ENCODE assay signal across 14 cellular contexts in genomic region chr5:160450164-160450932, GRCh38. TPM values are rescaled to one million over a fixed set of nuclear protein-coding genes. Genes with fewer than 3 reads are reported as not detected.
DNase-seq lines count a peak whose midpoint lies in the region; ATAC-seq and TF ChIP-seq lines count a peak whose summit lies in the region.
"Had no signal": no experiment of that assay in that cellular context is flagged by ENCODE, and none has a peak within 500 bp of the region (broad histone marks: within the 10 kb centered on the region; RNA-seq: fewer than 3 reads in every experiment).

No MANE protein-coding gene starts in this region.

- H3K27me3 ChIP-seq in BLaER1 (no peaks in the 10 kb centered on the region), right atrium auricular region (no peaks in the 10 kb centered on the region)

- no peaks in the 10 kb centered on the region for H4K20me1 ChIP-seq in BLaER1

- H3K4me1 ChIP-seq in BLaER1: peaks cover 20% of the 10 kb centered on the region
- peaks cover 0 to 5% of the 10 kb centered on the region in 2 donors for H3K4me1 ChIP-seq in right atrium auricular region
- H3K4me1 ChIP-seq: gastrocnemius medialis had no signal

- no peak overlapping the region for H3K9ac ChIP-seq in BLaER1

- no peak overlapping the region for H3K4me3 ChIP-seq in BLaER1
- H3K4me3 ChIP-seq in right atrium auricular region: no peak overlapping the region
- H3K4me3 ChIP-seq: gastrocnemius medialis, skin epidermis had no signal

- H3K9me3 ChIP-seq in BLaER1 (peaks cover 12% of the 10 kb centered on the region; the same call in 1 of the 2 replicates), right atrium auricular region (no peaks in the 10 kb centered on the region)
- H3K9me3 ChIP-seq: gastrocnemius medialis had no signal

- peak overlapping the region; percentile 6; the same call in 1 of the 2 replicates for H3K4me2 ChIP-seq in BLaER1

- H3K27ac ChIP-seq in BLaER1 (no peak overlapping the region), right atrium auricular region (no peak overlapping the region)
- H3K27ac ChIP-seq: gastrocnemius medialis, skin epidermis had no signal

- DNase-seq in NCI-H748 (lab: John Stamatoyannopoulos, UW; ENCODE audit: unreplicated experiment): no peak
- DNase-seq in right atrium auricular region (ENCODE audit: low spot score): no peak
- DNase-seq in NCI-H345 treated with DMSO at 0.1 percent for 48 hours (lab: John Stamatoyannopoulos, UW; ENCODE audit: unreplicated experiment): no peak
- DNase-seq: ACHN, gastrocnemius medialis, left colon, trophoblast cell had no signal

- ATAC-seq in GM19043 (IDR thresholded peaks at IDR 0.05; ENCODE audit: low read depth, unreplicated experiment) (peak; percentile 54), HG02798 (IDR thresholded peaks at IDR 0.05; ENCODE audit: poor library complexity, unreplicated experiment) (peak; percentile 56), HG03521 (IDR thresholded peaks at IDR 0.05; ENCODE audit: unreplicated experiment) (peak; percentile 49), HG02588 (IDR thresholded peaks at IDR 0.05; ENCODE audit: unreplicated experiment) (no peak)
- ATAC-seq: gastrocnemius medialis; left colon; natural killer cell treated with Interleukin-12 subunit alpha and Interleukin-12 subunit beta and Interleukin-15 and Interleukin-18, amount 100 ng/mL, for 72 hours had no signal

- TF ChIP-seq CTCF in right atrium auricular region (IDR thresholded peaks at IDR 0.05): no peak

- H3K36me3 ChIP-seq in BLaER1 (no peaks in the 10 kb centered on the region), right atrium auricular region (no peaks in the 10 kb centered on the region)
- H3K36me3 ChIP-seq: gastrocnemius medialis had no signal

RNA-seq across cellular contexts. Expression of gene PTTG1, which starts 28.7 kb away (rescaled TPM):
- 1 to 10 TPM; 4.0 to 5.9 TPM for total RNA-seq in right atrium auricular region

RNA-seq across cellular contexts. Expression of gene SLU7, which starts 31.5 kb away (rescaled TPM):
- 10 to 100 TPM; 55.0 to 55.2 TPM for total RNA-seq in right atrium auricular region

RNA-seq across cellular contexts. Expression of gene FAM200C, which starts 50.5 kb away (rescaled TPM):
- 1 to 10 TPM; 3.3 to 4.2 TPM for total RNA-seq in right atrium auricular region
